Comparison of ENCODE assay signal across 16 cellular contexts in the genomic region with DNA sequence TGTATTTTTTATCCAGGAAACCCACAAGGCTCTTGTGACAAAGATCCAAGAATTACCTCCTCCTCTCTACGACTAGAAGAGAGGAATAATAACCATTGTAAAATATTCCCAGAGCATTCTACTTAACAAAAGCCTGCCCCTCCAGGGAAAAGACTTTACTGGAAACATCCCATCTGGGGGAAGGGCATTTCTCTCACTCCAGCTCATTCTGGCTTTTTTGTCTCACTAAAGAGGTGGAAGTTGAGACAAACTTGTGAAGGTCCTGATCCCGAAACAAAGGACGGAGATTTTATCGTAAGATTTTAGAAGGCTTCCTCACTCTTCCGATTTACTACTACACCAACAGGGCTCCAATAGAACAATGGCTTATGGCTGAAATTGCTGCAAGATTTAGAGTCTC.
DNase-seq lines count a peak whose midpoint lies in the region; TF ChIP-seq lines count a peak whose summit lies in the region.
"Had no signal": no experiment of that assay in that cellular context is flagged by ENCODE, and none has a peak within 500 bp of the region (broad histone marks: within the 10 kb centered on the region; RNA-seq: fewer than 3 reads in every experiment).

No MANE protein-coding gene starts in this region.

- peaks cover 13% of the 10 kb centered on the region for H3K4me1 ChIP-seq in HUES64 (ENCODE audit: insufficient read depth, low read length)
- peaks cover 8% of the 10 kb centered on the region for H3K4me1 ChIP-seq in iPS-18a (ENCODE audit: control insufficient read depth, low read depth, low read length)
- no peaks in the 10 kb centered on the region for H3K4me1 ChIP-seq in neuronal stem cell (ENCODE audit: control insufficient read depth in 2 of 2, insufficient read depth in 1 of 2, low read depth in 1 of 2, low read length in 2 of 2)
- H3K4me1 ChIP-seq: A549, BLaER1 had no signal

- H3K27ac ChIP-seq in HUES64 (ENCODE audit: low read depth, low read length) = no peak overlapping the region
- no peak overlapping the region for H3K27ac ChIP-seq in iPS-18a (ENCODE audit: low read length)
- no peak overlapping the region for H3K27ac ChIP-seq in neuronal stem cell (replicated peaks; ENCODE audit: low read length)
- H3K27ac ChIP-seq: 22Rv1, A549, BLaER1 had no signal

- H3K14ac ChIP-seq in neuronal stem cell (ENCODE audit: low read length) = no peak overlapping the region

- H4K91ac ChIP-seq in neuronal stem cell (ENCODE audit: low read depth, low read length, poor library complexity) = no peak overlapping the region

- no peak overlapping the region for H2AK5ac ChIP-seq in neuronal stem cell (ENCODE audit: low read depth, low read length)

- H3K36me3 ChIP-seq in HUES64 (ENCODE audit: insufficient read depth, low read length) (no peaks in the 10 kb centered on the region), iPS-18a (ENCODE audit: control insufficient read depth, low read depth, low read length) (no peaks in the 10 kb centered on the region), neuronal stem cell (replicated peaks in 1 of 2; ENCODE audit: control insufficient read depth in 2 of 2, insufficient read depth in 2 of 2, low read length in 2 of 2) (no peaks in the 10 kb centered on the region)
- H3K36me3 ChIP-seq: BLaER1 had no signal

- no peak overlapping the region for H2BK12ac ChIP-seq in neuronal stem cell (ENCODE audit: low read length)

- DNase-seq in ELF-1 (ENCODE audit: low read depth, low spot score) = peak; percentile 11
- no peak for DNase-seq in neuronal stem cell (ENCODE audit: low spot score)
- no peak for DNase-seq in ACHN
- no peak for DNase-seq in stimulated activated CD4-positive, alpha-beta T cell treated with anti-CD3 and anti-CD28 coated beads, Interleukin-2, amount 100 ng/mL, for 48 hours
- DNase-seq in foreskin fibroblast = no peak
- DNase-seq: CD4-positive, alpha-beta memory T cell; DMS153; DMS79; GF-D8; HFFc6; KG1 had no signal

- H3K23ac ChIP-seq in neuronal stem cell (ENCODE audit: low read depth, low read length, poor library complexity) = no peak overlapping the region

- H3K79me1 ChIP-seq in neuronal stem cell (ENCODE audit: low read depth, low read length) = no peaks in the 10 kb centered on the region

- no peak for TF ChIP-seq CTCF in foreskin fibroblast (IDR thresholded peaks at IDR 0.05; ENCODE audit: low read depth, low read length)

- H2BK120ac ChIP-seq in neuronal stem cell (ENCODE audit: low read depth, low read length) = no peak overlapping the region

- H2AFZ ChIP-seq in neuronal stem cell (ENCODE audit: low read length) = peak overlapping the region; percentile 75

- H3K4me3 ChIP-seq in HUES64 (ENCODE audit: low read length) (no peak overlapping the region), iPS-18a (ENCODE audit: low read length) (peak overlapping the region; percentile 8), neuronal stem cell (ENCODE audit: low read length in 2 of 2) (no peak overlapping the region), foreskin fibroblast (ENCODE audit: low read depth in 1 of 2, low read length in 2 of 2) (no peak overlapping the region)
- H3K4me3 ChIP-seq: A549, BLaER1 had no signal

- no peaks in the 10 kb centered on the region for H3K27me3 ChIP-seq in HUES64 (ENCODE audit: insufficient read depth, low read length)
- H3K27me3 ChIP-seq in iPS-18a (ENCODE audit: control insufficient read depth, insufficient read depth, low read length) = no peaks in the 10 kb centered on the region
- no peaks in the 10 kb centered on the region for H3K27me3 ChIP-seq in neuronal stem cell (ENCODE audit: control insufficient read depth in 3 of 3, insufficient read depth in 3 of 3, low read depth in 1 of 3, low read length in 3 of 3)
- H3K27me3 ChIP-seq: BLaER1 had no signal

- H4K8ac ChIP-seq in neuronal stem cell (ENCODE audit: low read depth, low read length) = no peak overlapping the region

- H3K9ac ChIP-seq in HUES64 (ENCODE audit: low read depth, low read length) (0 out of 2 replicates have a peak overlapping the region, but pooled peaks have one; percentile 33), iPS-18a (ENCODE audit: low read length) (no peak overlapping the region), neuronal stem cell (ENCODE audit: low read depth, low read length, poor library complexity) (no peak overlapping the region)
- H3K9ac ChIP-seq: BLaER1 had no signal

- H3K4ac ChIP-seq in neuronal stem cell (ENCODE audit: low read length) = no peak overlapping the region

- H3K9me3 ChIP-seq in HUES64 (ENCODE audit: insufficient read depth, low read depth, low read length) = no peaks in the 10 kb centered on the region
- H3K9me3 ChIP-seq in iPS-18a (ENCODE audit: control insufficient read depth, low read depth, low read length) = no peaks in the 10 kb centered on the region
- peaks cover 0 to 3% of the 10 kb centered on the region in 2 donors for H3K9me3 ChIP-seq in neuronal stem cell (replicated peaks in 1 of 2; ENCODE audit: control insufficient read depth in 2 of 2, insufficient read depth in 1 of 2, low read depth in 1 of 2, low read length in 2 of 2)
- H3K9me3 ChIP-seq: A549, BLaER1 had no signal

- H3K4me2 ChIP-seq in neuronal stem cell (ENCODE audit: insufficient read depth, low read length, poor library complexity, severe bottlenecking) = no peak overlapping the region
- H3K4me2 ChIP-seq: A549, BLaER1 had no signal

- H2BK15ac ChIP-seq in neuronal stem cell (ENCODE audit: low read length) = no peak overlapping the region

- H2BK5ac ChIP-seq in neuronal stem cell (ENCODE audit: low read length) = no peak overlapping the region

- 83% methylated on average over 4 of the region's 5 CpGs for WGBS in HUES64
- WGBS in neuronal stem cell (ENCODE audit: extremely low coverage in 2 of 2, insufficient read length in 2 of 2, insufficient replicate concordance in 1 of 2), 2 donors = no CpG with 5 or more reads among the region's 5 CpGs

- H3K18ac ChIP-seq in neuronal stem cell (ENCODE audit: low read length) = no peak overlapping the region

- in situ Hi-C loops in ACHN (cut with HindIII; ENCODE audit: low pct_ligation_motif_present, low pct_unique_long_range_greater_than_20kb, low sequenced_read_pairs) = no loop called here
